Comparison of ENCODE assay signal across 11 cellular contexts in the genomic region with DNA sequence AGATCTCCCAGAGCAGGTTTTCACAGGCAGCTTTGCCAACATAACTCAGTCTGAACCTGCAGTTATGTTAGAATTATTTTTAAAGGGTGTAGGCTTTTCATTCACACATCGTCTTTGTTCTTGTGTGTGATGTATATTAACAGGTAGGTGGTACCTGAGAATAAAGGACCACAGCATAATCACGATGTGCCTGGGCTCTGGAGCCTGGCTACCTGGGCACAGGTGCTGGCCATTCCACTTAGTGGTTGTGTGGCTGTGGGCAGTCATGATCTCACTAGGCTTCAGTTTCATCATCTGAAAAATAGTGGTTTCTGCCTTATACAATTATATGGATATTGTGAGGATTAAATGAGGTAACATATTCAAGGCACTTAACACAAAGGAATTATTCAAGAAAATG.
"Had no signal": no experiment of that assay in that cellular context is flagged by ENCODE, and none has a peak within 500 bp of the region (broad histone marks: within the 10 kb centered on the region; RNA-seq: fewer than 3 reads in every experiment).

No MANE protein-coding gene starts in this region.

- H3K4me3 ChIP-seq: adrenal gland, dorsolateral prefrontal cortex, spleen, thyroid gland had no signal

- H3K9me3 ChIP-seq: adrenal gland, spleen, thyroid gland had no signal

- H3K27me3 ChIP-seq: thyroid gland had no signal

- H3K27ac ChIP-seq: adrenal gland, dorsolateral prefrontal cortex, spleen, thyroid gland had no signal

- H3K36me3 ChIP-seq: adrenal gland, spleen, thyroid gland had no signal

- ATAC-seq: left ventricle myocardium superior; natural killer cell treated with Interleukin-12 subunit alpha and Interleukin-12 subunit beta and Interleukin-15 and Interleukin-18, amount 100 ng/mL, for 72 hours; right cardiac atrium had no signal

- H3K4me1 ChIP-seq: adrenal gland, thyroid gland had no signal

- DNase-seq: activated naive CD4-positive, alpha-beta T cell treated with anti-CD3 and anti-CD28 coated beads, Interleukin-2, amount 10 ng/mL, durations not matched to agents 7 days and 5 days; activated T-cell treated with anti-CD3 and anti-CD28 coated beads for 4 hours; adrenal gland; dorsolateral prefrontal cortex; foreskin melanocyte; kidney glomerular epithelial cell; left ventricle myocardium superior; right cardiac atrium; spleen; thyroid gland had no signal
